ENCODE assay signal across 8 cellular contexts in the genomic region with DNA sequence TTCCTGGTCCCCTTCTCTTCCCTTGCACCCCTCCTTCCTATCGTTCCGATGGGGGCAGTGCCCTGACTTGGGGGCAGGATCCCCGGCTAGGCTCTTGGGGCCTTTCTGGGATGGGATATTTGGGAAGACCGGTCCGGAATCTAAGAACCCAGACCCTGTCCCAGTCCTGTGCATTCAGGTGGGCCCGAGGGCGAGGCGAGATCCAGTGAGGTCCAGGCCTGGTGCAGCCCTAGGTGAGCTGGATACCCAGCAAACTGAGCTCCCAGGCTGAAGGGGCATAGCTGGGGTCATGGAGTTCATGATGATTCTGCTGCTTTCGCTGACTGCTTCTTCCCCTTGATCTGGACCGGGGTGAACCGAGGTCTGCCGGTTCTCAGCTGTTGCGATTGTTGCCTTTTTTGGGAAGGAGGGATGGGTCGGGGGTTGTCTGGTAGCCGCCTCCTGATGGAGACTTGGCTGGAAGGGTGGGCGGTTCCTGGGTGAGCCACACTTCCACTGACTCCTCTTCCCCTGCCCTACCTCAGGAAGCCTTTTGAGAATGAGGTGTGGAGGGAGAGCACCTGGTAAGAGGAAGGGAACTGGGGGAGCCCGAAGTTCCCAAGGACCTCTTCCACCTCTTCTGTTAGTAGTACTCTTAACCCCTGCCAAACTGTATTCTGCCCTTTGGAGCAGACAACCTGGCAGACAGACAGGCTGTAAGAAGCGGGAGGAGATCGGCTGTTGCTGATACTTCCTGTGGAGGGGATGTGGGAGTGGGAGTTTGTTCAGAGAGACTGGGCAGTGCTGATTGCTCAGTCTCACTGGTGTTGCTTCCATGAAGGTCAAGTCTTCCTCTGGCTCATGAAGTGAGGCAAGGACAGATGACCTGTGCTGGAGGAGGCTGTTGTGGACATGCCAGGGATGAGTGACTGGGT. TPM values are rescaled to one million over a fixed set of nuclear protein-coding genes. Genes with fewer than 3 reads are reported as not detected.
DNase-seq lines count a peak whose midpoint lies in the region; TF ChIP-seq lines count a peak whose summit lies in the region.

No MANE protein-coding gene starts in this region.

- peaks cover 65% of the 10 kb centered on the region for H3K4me1 Mint-ChIP-seq in activated CD4-positive, alpha-beta T cell treated with anti-CD3 and anti-CD28 coated beads, Interleukin-2, amount 10 ng/mL, durations not matched to agents 7 days and 5 days

- H3K27me3 ChIP-seq in mucosa of stomach (ENCODE audit: control insufficient read depth, insufficient read depth, low read length), result no peaks in the 10 kb centered on the region

- no peaks in the 10 kb centered on the region for H3K9me3 Mint-ChIP-seq in activated CD4-positive, alpha-beta T cell treated with anti-CD3 and anti-CD28 coated beads, Interleukin-2, amount 10 ng/mL, durations not matched to agents 7 days and 5 days

- no TSS peak for BruUV-seq in OCI-LY7 (replicated peaks; lab: Mats Ljungman, UMichigan)

- peak overlapping the region; percentile 94 for H3K27ac Mint-ChIP-seq in activated CD4-positive, alpha-beta T cell treated with anti-CD3 and anti-CD28 coated beads, Interleukin-2, amount 10 ng/mL, durations not matched to agents 7 days and 5 days

- peak overlapping the region; percentile 97 for H3K9ac ChIP-seq in mucosa of stomach (ENCODE audit: low read length)

- peak overlapping the region; percentile 90 for H3K4me2 ChIP-seq in OCI-LY7 (ENCODE audit: low read length)

- peaks cover 42% of the 10 kb centered on the region for H3K36me3 ChIP-seq in OCI-LY7 (ENCODE audit: insufficient read depth, low read length)
- peaks cover 5% of the 10 kb centered on the region for H3K36me3 ChIP-seq in mucosa of stomach (ENCODE audit: control insufficient read depth, insufficient read depth, low read length)

- DNase-seq in activated CD4-positive, alpha-beta T cell treated with anti-CD3 and anti-CD28 coated beads, Interleukin-2, amount 10 ng/mL, durations not matched to agents 7 days and 5 days, result peak; percentile 27
- DNase-seq in activated CD4-positive, alpha-beta T cell treated with anti-CD3 and anti-CD28 coated beads, Interleukin-2, amount 50 U/mL, for 1 hour, result no peak
- DNase-seq in OCI-LY7 (ENCODE audit: low spot score) (peak; percentile 27), coronary artery (ENCODE audit: low spot score) (no peak), NCI-H128 (lab: John Stamatoyannopoulos, UW; ENCODE audit: unreplicated experiment) (no peak), NCI-H1092 (lab: John Stamatoyannopoulos, UW) (no peak), NCI-H1105 treated with DMSO at 0.1 percent for 48 hours (lab: John Stamatoyannopoulos, UW) (no peak)

- H4K20me1 ChIP-seq in OCI-LY7 (ENCODE audit: insufficient read depth, low read length), result no peaks in the 10 kb centered on the region

- POLR2A ChIA-PET in activated CD4-positive, alpha-beta T cell treated with anti-CD3 and anti-CD28 coated beads, Interleukin-2, amount 10 ng/mL, durations not matched to agents 7 days and 5 days (lab: Charles Lee), result interaction anchor here (0.9 kb wide), 1 partner anchor 8 kb away, joined by 3 read pairs; no protein-coding TSS in a partner anchor
- POLR2A ChIA-PET in OCI-LY7 (lab: Charles Lee), result interaction anchor here (0.8 to 1.4 kb wide), 3 partner anchors 19 to 53 kb away, joined by 3 read pairs; a partner anchor contains a TSS

- peak overlapping the region; percentile 91 for H3K27ac ChIP-seq in OCI-LY7 (ENCODE audit: low read depth, low read length, poor library complexity, severe bottlenecking)
- peak overlapping the region; percentile 97 to 100 for H3K27ac ChIP-seq in coronary artery

- intact Hi-C loops in OCI-LY7 (cut with micrococcal nuclease; ENCODE audit: unreplicated experiment), result loop anchor here (1.0 to 2.0 kb wide), 2 partner anchors 145 to 426 kb away; a partner anchor contains a TSS

- H3K4me3 Mint-ChIP-seq in activated CD4-positive, alpha-beta T cell treated with anti-CD3 and anti-CD28 coated beads, Interleukin-2, amount 10 ng/mL, durations not matched to agents 7 days and 5 days, result peak overlapping the region; percentile 97

- peaks cover 42% of the 10 kb centered on the region for H3K36me3 Mint-ChIP-seq in activated CD4-positive, alpha-beta T cell treated with anti-CD3 and anti-CD28 coated beads, Interleukin-2, amount 10 ng/mL, durations not matched to agents 7 days and 5 days (ENCODE audit: low read depth)

- no peaks in the 10 kb centered on the region for H3K27me3 Mint-ChIP-seq in activated CD4-positive, alpha-beta T cell treated with anti-CD3 and anti-CD28 coated beads, Interleukin-2, amount 10 ng/mL, durations not matched to agents 7 days and 5 days

- H3K9me3 ChIP-seq in OCI-LY7 (ENCODE audit: low read length) (no peaks in the 10 kb centered on the region), mucosa of stomach (ENCODE audit: control insufficient read depth, low read length) (no peaks in the 10 kb centered on the region)

- TF ChIP-seq CTCF in OCI-LY7 (conservative IDR thresholded peaks at IDR 0.05; ENCODE audit: low read length) (no peak), coronary artery (IDR thresholded peaks at IDR 0.05) (no peak)

- H3K79me2 ChIP-seq in OCI-LY7 (ENCODE audit: insufficient read depth, low read depth, low read length), result peaks cover 56% of the 10 kb centered on the region

- H2AFZ ChIP-seq in OCI-LY7 (ENCODE audit: low read length), result peak overlapping the region; percentile 50; the same call in 1 of the 2 replicates

- H3K4me3 ChIP-seq in OCI-LY7 (ENCODE audit: low read depth, low read length, poor library complexity, severe bottlenecking) (peak overlapping the region; percentile 95), coronary artery (peak overlapping the region; percentile 96), mucosa of stomach (ENCODE audit: low read length) (peak overlapping the region; percentile 85)

- H3K9me2 ChIP-seq in OCI-LY7 (ENCODE audit: insufficient read depth, low read length), result no peaks in the 10 kb centered on the region

- CTCF ChIA-PET in activated CD4-positive, alpha-beta T cell treated with anti-CD3 and anti-CD28 coated beads, Interleukin-2, amount 10 ng/mL, durations not matched to agents 7 days and 5 days (lab: Charles Lee), result interaction anchor here (0.5 to 1.3 kb wide), 2 partner anchors 45 to 82 kb away, joined by 3 to 5 read pairs; no protein-coding TSS in a partner anchor
- CTCF ChIA-PET in OCI-LY7 (lab: Charles Lee; ENCODE audit: unreplicated experiment), result interaction anchor here (0.9 to 1.3 kb wide), 2 partner anchors 21 to 38 kb away, joined by 4 to 5 read pairs; a partner anchor contains a TSS

- H3K4me1 ChIP-seq in OCI-LY7 (ENCODE audit: insufficient read depth, low read length, poor library complexity, severe bottlenecking), result peaks cover 39% of the 10 kb centered on the region
- peaks cover 37% of the 10 kb centered on the region for H3K4me1 ChIP-seq in mucosa of stomach (ENCODE audit: control insufficient read depth, insufficient read depth, low read length)

RNA-seq across cellular contexts. Expression of a gene that starts 1.0 kb away (rescaled TPM):
- 10 to 100 TPM; 42.4 to 48.0 TPM for total RNA-seq in activated CD4-positive, alpha-beta T cell treated with anti-CD3 and anti-CD28 coated beads, Interleukin-2, amount 10 ng/mL, durations not matched to agents 7 days and 5 days
- total RNA-seq in OCI-LY7 (2014; rRNA removed; shearing (Covaris generic)), result 20.0 and 26.9 TPM in 2 replicates
- total RNA-seq in OCI-LY7 (2022), result 21.0 and 22.9 TPM in 2 replicates

RNA-seq across cellular contexts. Expression of a gene that starts 1.2 kb away (rescaled TPM):
- 10 to 100 TPM; 15.2 to 17.7 TPM for total RNA-seq in activated CD4-positive, alpha-beta T cell treated with anti-CD3 and anti-CD28 coated beads, Interleukin-2, amount 10 ng/mL, durations not matched to agents 7 days and 5 days
- 38.2 and 44.7 TPM in 2 replicates for total RNA-seq in OCI-LY7 (2014; rRNA removed; shearing (Covaris generic))
- total RNA-seq in OCI-LY7 (2022), result 28.3 and 34.5 TPM in 2 replicates

RNA-seq across cellular contexts. Expression of a gene that starts 37.8 kb away (rescaled TPM):
- total RNA-seq in activated CD4-positive, alpha-beta T cell treated with anti-CD3 and anti-CD28 coated beads, Interleukin-2, amount 10 ng/mL, durations not matched to agents 7 days and 5 days, result 1 to 10 TPM; 1.2 to 2.2 TPM
- 69.0 and 83.5 TPM in 2 replicates for total RNA-seq in OCI-LY7 (2014; rRNA removed; shearing (Covaris generic))
- total RNA-seq in OCI-LY7 (2022), result 132 and 150 TPM in 2 replicates

RNA-seq across cellular contexts. Expression of a gene that starts 53.3 kb away (rescaled TPM):
- 10 to 100 TPM; 60.5 to 75.0 TPM for total RNA-seq in activated CD4-positive, alpha-beta T cell treated with anti-CD3 and anti-CD28 coated beads, Interleukin-2, amount 10 ng/mL, durations not matched to agents 7 days and 5 days
- 38.9 and 51.2 TPM in 2 replicates for total RNA-seq in OCI-LY7 (2014; rRNA removed; shearing (Covaris generic))
- 47.8 and 52.5 TPM in 2 replicates for total RNA-seq in OCI-LY7 (2022)

Comparison
In these comparisons a context has a peak if more than half of its experiments do, and no peak if none do; other contexts are left out.
1. DNase-seq: peak in activated CD4-positive, alpha-beta T cell treated with anti-CD3 and anti-CD28 coated beads, Interleukin-2, amount 10 ng/mL, durations not matched to agents 7 days and 5 days (single experiment) and OCI-LY7 (single experiment); none in activated CD4-positive, alpha-beta T cell treated with anti-CD3 and anti-CD28 coated beads, Interleukin-2, amount 50 U/mL, for 1 hour (single experiment), coronary artery (single experiment), NCI-H128 (single experiment), NCI-H1092 (single experiment) and NCI-H1105 treated with DMSO at 0.1 percent for 48 hours (single experiment).
2. RNA of a gene that starts 37.8 kb away (total RNA-seq): 69.0 to 150 TPM in OCI-LY7; 1.2 to 2.2 TPM in activated CD4-positive, alpha-beta T cell treated with anti-CD3 and anti-CD28 coated beads, Interleukin-2, amount 10 ng/mL, durations not matched to agents 7 days and 5 days; every median in the first group is over 10 times any median in the second.
3. Peak in every context shown above with its lines, with median percentiles within 50 percentile points of each other: H3K4me3 ChIP-seq.